Comparison of ENCODE assay signal across 1 cellular context in the genomic region with DNA sequence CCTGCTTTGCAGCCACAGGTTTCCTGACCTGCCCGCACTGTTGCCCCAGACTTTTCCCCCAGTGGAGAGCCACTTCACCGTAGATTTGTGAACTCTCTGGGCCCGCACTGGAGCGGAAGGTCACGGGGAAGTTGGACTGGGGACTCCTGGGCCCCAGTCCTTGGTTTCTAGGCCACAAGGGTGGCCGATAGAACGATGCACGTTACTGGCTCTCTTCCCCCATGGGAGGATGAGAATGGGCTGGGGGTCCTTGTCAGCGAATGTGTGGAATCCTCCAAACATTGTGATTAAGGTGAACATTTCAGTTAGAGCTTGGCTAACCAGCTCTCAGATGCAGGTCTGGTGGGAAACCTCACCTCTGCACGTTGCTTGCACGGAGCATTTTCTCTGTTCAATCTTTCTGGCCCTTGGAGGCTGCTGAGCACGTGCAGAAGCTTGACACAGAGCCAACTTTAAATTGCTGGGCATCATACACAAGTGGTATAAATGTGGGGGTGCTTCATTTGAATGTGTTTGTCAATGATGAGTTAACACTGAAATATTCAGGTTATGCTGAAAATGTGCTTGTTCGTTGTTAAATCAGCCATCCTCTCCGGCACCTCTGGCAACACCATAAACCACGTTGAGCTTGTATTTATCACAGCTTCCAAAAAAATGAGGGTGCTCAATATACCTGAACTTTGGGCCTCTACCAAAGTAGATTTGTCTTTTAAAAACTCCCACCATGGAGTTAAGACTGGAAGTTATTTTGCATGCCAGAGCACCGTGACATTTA.
TF ChIP-seq lines count a peak whose summit lies in the region.

No MANE protein-coding gene starts in this region.

TF ChIP-seq in H1, 55 proteins besides CTCF, POLR2A, EP300 and RAD21:
- TF ChIP-seq NANOG (IDR thresholded peaks at IDR 0.05; ENCODE audit: insufficient read depth, low read depth, low read length, poor library complexity, severe bottlenecking) (no peak), TAF1 (IDR thresholded peaks at IDR 0.05; ENCODE audit: low read depth, low read length) (no peak), MAX (IDR thresholded peaks at IDR 0.05) (peak; percentile 61; the same call in 1 of the 2 replicates), SIX5 (IDR thresholded peaks at IDR 0.05; ENCODE audit: low read depth, low read length) (no peak), SIN3A (conservative IDR thresholded peaks at IDR 0.05 in 1 of 2, IDR thresholded peaks at IDR 0.05 in 1 of 2; ENCODE audit: low read depth in 1 of 2, low read length in 2 of 2) (no peak), TBP (IDR thresholded peaks at IDR 0.05; ENCODE audit: low read depth, low read length) (no peak; the same call in 1 of the 2 replicates), EZH2 (IDR thresholded peaks at IDR 0.05; ENCODE audit: low read depth, low read length, severe bottlenecking) (no peak), SAP30 (IDR thresholded peaks at IDR 0.05; ENCODE audit: insufficient read depth, insufficient replicate concordance, low read length) (no peak)
- TF ChIP-seq, protein P1, sequence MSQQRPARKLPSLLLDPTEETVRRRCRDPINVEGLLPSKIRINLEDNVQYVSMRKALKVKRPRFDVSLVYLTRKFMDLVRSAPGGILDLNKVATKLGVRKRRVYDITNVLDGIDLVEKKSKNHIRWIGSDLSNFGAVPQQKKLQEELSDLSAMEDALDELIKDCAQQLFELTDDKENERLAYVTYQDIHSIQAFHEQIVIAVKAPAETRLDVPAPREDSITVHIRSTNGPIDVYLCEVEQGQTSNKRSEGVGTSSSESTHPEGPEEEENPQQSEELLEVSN (IDR thresholded peaks at IDR 0.05), result peak; percentile 67; the same call in 1 of the 2 replicates
